8 cellular contexts compared by ENCODE assay signal in the genomic region with DNA sequence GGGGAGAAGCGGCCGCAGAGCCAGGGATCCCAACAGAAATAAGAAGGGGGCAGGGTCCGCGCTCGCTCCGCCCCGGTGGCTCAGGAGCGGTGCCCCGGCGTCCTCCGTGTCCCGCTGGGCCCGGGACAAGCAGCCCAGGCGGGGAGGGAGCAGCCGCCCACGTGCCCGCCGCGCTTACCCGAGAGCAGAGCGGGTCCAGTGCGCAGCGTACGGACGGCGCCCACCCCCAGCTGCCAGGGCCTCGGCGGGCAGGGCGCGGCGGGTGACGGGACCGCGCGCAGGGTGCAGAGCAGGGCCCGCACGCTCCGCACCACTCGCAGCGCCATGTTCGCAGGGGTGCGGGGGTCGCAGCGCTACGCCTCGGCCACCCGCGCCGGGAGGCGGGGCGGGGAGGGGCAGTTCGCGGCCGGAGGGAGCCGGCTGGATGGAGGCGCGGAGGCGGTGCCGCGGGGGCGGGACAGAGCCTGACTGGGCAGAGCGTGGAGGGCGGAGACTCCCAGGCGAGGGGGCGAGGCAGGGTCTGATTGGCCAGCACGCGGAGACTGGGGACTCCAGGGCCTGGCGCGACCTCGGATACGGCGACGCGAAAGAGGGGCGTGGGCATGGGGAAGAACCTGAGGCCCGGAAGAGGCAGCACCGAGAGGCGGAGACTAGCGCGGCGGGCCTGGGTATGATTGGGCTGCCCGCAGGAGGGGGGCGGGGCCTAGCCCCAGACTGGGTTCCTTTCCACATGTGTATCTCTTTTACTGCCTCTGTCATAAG. TPM values are rescaled to one million over a fixed set of nuclear protein-coding genes. Genes with fewer than 3 reads are reported as not detected.
DNase-seq lines count a peak whose midpoint lies in the region; ATAC-seq, FAIRE-seq and TF ChIP-seq lines count a peak whose summit lies in the region.

A gene (minus strand): TSS at position 443 of the 762 bp plus-strand sequence. CDS start 117 bp downstream, at position 326.

- no peaks in the 10 kb centered on the region for H3K36me3 ChIP-seq in upper lobe of right lung

- no peak for TF ChIP-seq CTCF in upper lobe of right lung (IDR thresholded peaks at IDR 0.05)

- no peaks in the 10 kb centered on the region for H3K27me3 ChIP-seq in upper lobe of right lung

- intact Hi-C loops in left cardiac atrium (cut with DNase I) (no loop called here), posterior vena cava (cut with DNase I) (loop anchor here in 1 of 2 donors (10.0 kb wide), 1 partner anchor 61 kb away; a partner anchor contains a TSS), upper lobe of right lung (cut with DNase I) (no loop called here)

- ATAC-seq in HG02852 (IDR thresholded peaks at IDR 0.05; ENCODE audit: unreplicated experiment) (peak; percentile 98), left cardiac atrium (peak; percentile 99 to 100), upper lobe of right lung (peak; percentile 99)

- FAIRE-seq in GM12891 (lab: Jason Lieb, UNC), result peak; percentile 98

- no peaks in the 10 kb centered on the region for H3K4me1 ChIP-seq in upper lobe of right lung

- TF ChIP-seq POLR2A in GM12891 (IDR thresholded peaks at IDR 0.05; ENCODE audit: low read depth, low read length), result no peak

- peak within 1 kb of the TSS; percentile 78 for H3K27ac ChIP-seq in upper lobe of right lung

- no peaks in the 10 kb centered on the region for H3K9me3 ChIP-seq in upper lobe of right lung

- peak within 1 kb of the TSS; percentile 74 for H3K4me3 ChIP-seq in upper lobe of right lung

- DNase-seq in GM12891 (ENCODE audit: insufficient read length, low spot score) (peak; percentile 89), NCI-H146 (lab: John Stamatoyannopoulos, UW) (peak; percentile 96), T-helper 1 cell (peak; percentile 97 to 99 (median 99)), amniotic stem cell (lab: John Stamatoyannopoulos, UW) (peak; percentile 97), left cardiac atrium (peak; percentile 100), posterior vena cava (ENCODE audit: low spot score) (peak; percentile 100), upper lobe of right lung (peak; percentile 100)

TF ChIP-seq in GM12891, 5 proteins besides CTCF, POLR2A, EP300 and RAD21:
- TF ChIP-seq TAF1 (IDR thresholded peaks at IDR 0.05; ENCODE audit: low read depth, low read length) (no peak), POU2F2 (IDR thresholded peaks at IDR 0.05; ENCODE audit: low read depth, low read length) (no peak), POLR2AphosphoS5 (IDR thresholded peaks at IDR 0.05; ENCODE audit: low read depth, low read length) (no peak), SPI1 (IDR thresholded peaks at IDR 0.05; ENCODE audit: low read depth, low read length) (no peak), PAX5 (IDR thresholded peaks at IDR 0.05; ENCODE audit: insufficient read depth, low read length, severe bottlenecking) (no peak)
TF ChIP-seq in GM12891: peak in this region for 0.

RNA-seq across cellular contexts. Expression of the gene that starts here (rescaled TPM):
- 15.0 TPM for polyA plus RNA-seq in GM12891 (2012; ENCODE audit: low read depth, missing spikeins)
- total RNA-seq in left cardiac atrium, result 10 to 100 TPM; 24.5 to 24.8 TPM
- total RNA-seq in posterior vena cava, result 10 to 100 TPM; 22.0 to 22.5 TPM
- total RNA-seq in upper lobe of right lung, result 17.0 TPM

Comparison
In these comparisons a context has a peak if more than half of its experiments do, and no peak if none do; other contexts are left out.
1. Peak in every context shown above with its lines: DNase-seq, ATAC-seq, H3K4me3 ChIP-seq and H3K27ac ChIP-seq.